13 cellular contexts compared by ENCODE assay signal in the genomic region with DNA sequence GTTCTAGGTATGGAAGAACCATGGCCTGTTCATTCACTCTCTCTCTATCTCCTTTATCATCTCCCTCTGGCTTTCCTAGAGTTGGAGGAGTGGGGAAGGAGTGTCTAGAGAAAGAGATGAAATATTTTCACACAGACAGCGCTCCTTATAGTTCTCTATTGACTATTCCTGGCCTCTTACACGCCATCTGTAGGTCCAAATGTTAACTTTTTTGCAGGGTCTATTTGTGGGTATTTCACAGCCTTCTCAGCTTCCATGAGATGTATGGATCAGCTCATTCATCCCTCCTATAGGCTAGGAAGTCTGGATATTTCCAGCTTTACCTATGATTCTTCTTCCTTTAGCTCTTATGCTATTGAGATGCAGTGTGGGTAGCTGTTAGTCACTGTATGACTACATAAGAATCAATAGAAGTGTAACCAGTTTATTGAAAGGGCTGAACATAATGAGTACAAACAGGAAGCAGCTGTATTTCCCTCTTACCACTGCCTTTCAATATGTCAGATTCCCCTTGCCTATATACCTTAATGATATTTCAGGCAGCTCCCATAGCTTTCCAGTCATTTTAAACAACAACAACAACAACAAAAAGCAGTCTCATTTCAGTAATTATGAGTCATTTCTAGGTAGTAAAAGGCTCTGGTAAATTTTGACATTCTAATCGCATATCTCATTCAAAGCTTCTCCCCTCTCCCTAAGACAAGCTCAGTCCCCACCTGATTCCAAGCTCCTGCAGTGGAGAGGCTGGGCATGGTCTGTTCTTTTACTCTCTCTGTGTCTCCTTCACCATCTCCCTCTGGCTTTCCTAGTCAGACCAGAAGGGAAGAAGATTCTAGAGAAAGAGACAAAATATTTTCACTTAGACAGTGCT.
A peak's percentile ranks its signal among the peaks of the same experiment; 100 is the strongest.
DNase-seq lines count a peak whose midpoint lies in the region; ATAC-seq and TF ChIP-seq lines count a peak whose summit lies in the region.
"Had no signal": no experiment of that assay in that cellular context is flagged by ENCODE, and none has a peak within 500 bp of the region (broad histone marks: within the 10 kb centered on the region; RNA-seq: fewer than 3 reads in every experiment).

No MANE protein-coding gene starts in this region.

- peak overlapping the region; percentile 9 for H3K27ac Mint-ChIP-seq in activated T-helper 1 cell treated with anti-CD3 and anti-CD28 coated beads, Interleukin-12 subunit alpha, Interleukin-12 subunit beta, Interleukin-2, Interleukin-4 antibody, amounts not matched to agents 30 ng/mL and 10 ng/mL and 1 ng/mL, durations not matched to agents 14 hours and 24 hours and 36 hours

- H3K4me3 ChIP-seq in GM06990 (replicated peaks; ENCODE audit: low read depth, low read length) = no peak overlapping the region
- H3K4me3 ChIP-seq: left ventricle myocardium inferior, upper lobe of right lung had no signal

- ATAC-seq in GM18907 (IDR thresholded peaks at IDR 0.05; ENCODE audit: unreplicated experiment) (peak; percentile 60), HG03469 (IDR thresholded peaks at IDR 0.05; ENCODE audit: unreplicated experiment) (peak; percentile 64), GM21367 (IDR thresholded peaks at IDR 0.05; ENCODE audit: unreplicated experiment) (no peak)
- ATAC-seq: upper lobe of right lung had no signal

- H3K4me1 Mint-ChIP-seq in activated T-helper 1 cell treated with anti-CD3 and anti-CD28 coated beads, Interleukin-12 subunit alpha, Interleukin-12 subunit beta, Interleukin-2, Interleukin-4 antibody, amounts not matched to agents 30 ng/mL and 10 ng/mL and 1 ng/mL, durations not matched to agents 14 hours and 24 hours and 36 hours (ENCODE audit: low read depth) = peaks cover 17% of the 10 kb centered on the region

- H3K9me3 Mint-ChIP-seq in activated T-helper 1 cell treated with anti-CD3 and anti-CD28 coated beads, Interleukin-12 subunit alpha, Interleukin-12 subunit beta, Interleukin-2, Interleukin-4 antibody, amounts not matched to agents 30 ng/mL and 10 ng/mL and 1 ng/mL, durations not matched to agents 14 hours and 24 hours and 36 hours = peaks cover 2% of the 10 kb centered on the region

- H3K36me3 ChIP-seq in GM06990 (ENCODE audit: control insufficient read depth, insufficient read depth, low read length) = no peaks in the 10 kb centered on the region
- H3K36me3 ChIP-seq: left ventricle myocardium inferior, upper lobe of right lung had no signal

- no peaks in the 10 kb centered on the region for H3K27me3 ChIP-seq in GM06990 (replicated peaks; ENCODE audit: control insufficient read depth, insufficient read depth, low read length)
- H3K27me3 ChIP-seq: upper lobe of right lung had no signal

- TF ChIP-seq CTCF in GM06990 (IDR thresholded peaks at IDR 0.05; ENCODE audit: insufficient read depth, low read length, poor library complexity, severe bottlenecking) = no peak

- DNase-seq in GM06990 (ENCODE audit: extremely low read depth, insufficient read length) (peak; percentile 19), HUDEP-2 (lab: John Stamatoyannopoulos, UW; ENCODE audit: unreplicated experiment in 76 of 76) (no peak), mesenteric fat pad (ENCODE audit: low spot score) (no peak)
- no peak for DNase-seq in activated T-helper 1 cell treated with anti-CD3 and anti-CD28 coated beads, Interleukin-12 subunit alpha, Interleukin-12 subunit beta, Interleukin-2, Interleukin-4 antibody, amounts not matched to agents 30 ng/mL and 10 ng/mL and 1 ng/mL, durations not matched to agents 14 hours and 24 hours and 36 hours (ENCODE audit: low spot score)
- no peak for DNase-seq in stimulated activated CD4-positive, alpha-beta T cell treated with anti-CD3 and anti-CD28 coated beads, Interleukin-15, amount 100 ng/mL, for 24 hours
- DNase-seq: activated gamma-delta T cell; foreskin melanocyte; left ventricle myocardium inferior; NK-92 treated with Interleukin-12 subunit alpha and Interleukin-12 subunit beta, amount 100 ng/mL, for 24 hours; upper lobe of right lung had no signal

- intact Hi-C loops in activated T-helper 1 cell treated with anti-CD3 and anti-CD28 coated beads, Interleukin-12 subunit alpha, Interleukin-12 subunit beta, Interleukin-2, Interleukin-4 antibody, amounts not matched to agents 30 ng/mL and 10 ng/mL and 1 ng/mL, durations not matched to agents 14 hours and 24 hours and 36 hours (cut with micrococcal nuclease) = loop anchor here (10.0 kb wide), 1 partner anchor 335 kb away; no protein-coding TSS in a partner anchor

- H3K27me3 Mint-ChIP-seq in activated T-helper 1 cell treated with anti-CD3 and anti-CD28 coated beads, Interleukin-12 subunit alpha, Interleukin-12 subunit beta, Interleukin-2, Interleukin-4 antibody, amounts not matched to agents 30 ng/mL and 10 ng/mL and 1 ng/mL, durations not matched to agents 14 hours and 24 hours and 36 hours (ENCODE audit: insufficient read depth) = peaks cover 1% of the 10 kb centered on the region

- peaks cover 1% of the 10 kb centered on the region for H3K36me3 Mint-ChIP-seq in activated T-helper 1 cell treated with anti-CD3 and anti-CD28 coated beads, Interleukin-12 subunit alpha, Interleukin-12 subunit beta, Interleukin-2, Interleukin-4 antibody, amounts not matched to agents 30 ng/mL and 10 ng/mL and 1 ng/mL, durations not matched to agents 14 hours and 24 hours and 36 hours (ENCODE audit: low read depth)

- no peak overlapping the region for H3K4me3 Mint-ChIP-seq in activated T-helper 1 cell treated with anti-CD3 and anti-CD28 coated beads, Interleukin-12 subunit alpha, Interleukin-12 subunit beta, Interleukin-2, Interleukin-4 antibody, amounts not matched to agents 30 ng/mL and 10 ng/mL and 1 ng/mL, durations not matched to agents 14 hours and 24 hours and 36 hours
